In the genomic region with DNA sequence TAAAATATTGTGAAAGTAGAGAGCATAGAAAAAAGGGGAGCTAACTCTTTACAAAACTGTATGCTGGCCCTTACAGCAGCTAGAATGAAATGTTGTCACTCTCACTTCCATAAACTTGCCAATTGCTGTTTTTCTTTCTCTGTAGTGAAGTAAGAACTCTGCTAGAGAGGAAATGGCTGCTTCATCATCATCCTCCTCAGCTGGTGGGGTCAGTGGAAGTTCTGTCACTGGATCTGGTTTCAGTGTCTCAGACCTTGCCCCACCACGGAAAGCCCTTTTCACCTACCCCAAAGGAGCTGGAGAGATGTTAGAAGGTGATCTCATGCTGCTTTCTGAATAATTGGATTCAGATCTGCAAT, we compare ENCODE assay signal across 13 cellular contexts. TPM values are rescaled to one million over a fixed set of nuclear protein-coding genes. Genes with fewer than 3 reads are reported as not detected.
A peak's percentile ranks its signal among the peaks of the same experiment; 100 is the strongest.
DNase-seq lines count a peak whose midpoint lies in the region; ATAC-seq, FAIRE-seq and TF ChIP-seq lines count a peak whose summit lies in the region.
"Had no signal": no experiment of that assay in that cellular context is flagged by ENCODE, and none has a peak within 500 bp of the region (broad histone marks: within the 10 kb centered on the region; RNA-seq: fewer than 3 reads in every experiment).

No MANE protein-coding gene starts in this region.

- TF ChIP-seq CTCF in ascending aorta (IDR thresholded peaks at IDR 0.05) (no peak), tibial artery (IDR thresholded peaks at IDR 0.05) (no peak)

- intact Hi-C loops in ascending aorta (cut with DNase I): loop anchor here (2.0 kb wide), 1 partner anchor 267 kb away; no protein-coding TSS in a partner anchor
- intact Hi-C loops in tibial artery (cut with DNase I; ENCODE audit: low total_unique reads): no loop called here

- H3K9me3 Mint-ChIP-seq in activated T-cell treated with anti-CD3 and anti-CD28 coated beads, Interleukin-2, amount 50 U/mL, for 4 hours: no peaks in the 10 kb centered on the region
- no peaks in the 10 kb centered on the region for H3K9me3 Mint-ChIP-seq in memory B cell

- H3K36me3 ChIP-seq in ascending aorta (peaks cover 8 to 41% of the 10 kb centered on the region in 2 donors), tibial artery (peaks cover 23 to 36% (median 31%) of the 10 kb centered on the region in 3 donors)

- no peak for FAIRE-seq in frontal cortex (lab: Jason Lieb, UNC)
- FAIRE-seq: small intestine had no signal

- no peak overlapping the region for H3K4me3 ChIP-seq in ascending aorta
- no peak overlapping the region for H3K4me3 ChIP-seq in tibial artery

- no peak for DNase-seq in activated T-cell treated with anti-CD3 and anti-CD28 coated beads, Interleukin-2, amount 50 U/mL, for 4 hours
- DNase-seq in activated T-cell treated with anti-CD3 and anti-CD28 coated beads for 4 hours: no peak
- peak in 1 of 2 donors; percentile 74 for DNase-seq in ascending aorta (ENCODE audit: low spot score in 2 of 2)
- no peak for DNase-seq in memory B cell (ENCODE audit: low spot score in 2 of 2)
- DNase-seq in tibial artery: peak; percentile 51 to 70
- DNase-seq in frontal cortex (ENCODE audit: low spot score in 2 of 2): no peak
- DNase-seq in NCI-H2029 (lab: John Stamatoyannopoulos, UW): no peak
- DNase-seq: activated CD8-positive, alpha-beta memory T cell treated with anti-CD3 and anti-CD28 coated beads, Interleukin-2, amount 50 U/mL, for 48 hours; BE2C; foreskin keratinocyte; NCI-H446; small intestine had no signal

- H3K36me3 Mint-ChIP-seq in activated T-cell treated with anti-CD3 and anti-CD28 coated beads, Interleukin-2, amount 50 U/mL, for 4 hours (ENCODE audit: insufficient read depth): peaks cover 19% of the 10 kb centered on the region
- H3K36me3 Mint-ChIP-seq in memory B cell: peaks cover 1% of the 10 kb centered on the region

- H3K4me1 Mint-ChIP-seq in activated T-cell treated with anti-CD3 and anti-CD28 coated beads, Interleukin-2, amount 50 U/mL, for 4 hours (ENCODE audit: low read depth): peaks cover 53% of the 10 kb centered on the region
- H3K4me1 Mint-ChIP-seq in memory B cell: peaks cover 29% of the 10 kb centered on the region

- H3K4me1 ChIP-seq in ascending aorta (peaks cover 0 to 42% of the 10 kb centered on the region in 2 donors), tibial artery (peaks cover 0 to 88% (median 36%) of the 10 kb centered on the region in 4 donors)

- peak overlapping the region; percentile 77 for H3K27ac Mint-ChIP-seq in memory B cell

- H3K27ac ChIP-seq in ascending aorta (peak overlapping the region; percentile 63 to 85), tibial artery (peak overlapping the region; percentile 79 to 92)
- H3K27ac ChIP-seq: foreskin keratinocyte had no signal

- H3K9me3 ChIP-seq in ascending aorta: no peaks in the 10 kb centered on the region
- no peaks in the 10 kb centered on the region for H3K9me3 ChIP-seq in tibial artery
- H3K9me3 ChIP-seq: BE2C had no signal

- H3K27me3 ChIP-seq in ascending aorta: no peaks in the 10 kb centered on the region
- no peaks in the 10 kb centered on the region for H3K27me3 ChIP-seq in tibial artery
- H3K27me3 ChIP-seq: BE2C, foreskin keratinocyte had no signal

- no peaks in the 10 kb centered on the region for H3K27me3 Mint-ChIP-seq in activated T-cell treated with anti-CD3 and anti-CD28 coated beads, Interleukin-2, amount 50 U/mL, for 4 hours (ENCODE audit: low read depth)
- H3K27me3 Mint-ChIP-seq in memory B cell: no peaks in the 10 kb centered on the region

- ATAC-seq in activated T-cell treated with anti-CD3 and anti-CD28 coated beads, Interleukin-2, amount 50 U/mL, for 4 hours: peak; percentile 38 to 63
- peak; percentile 43 for ATAC-seq in memory B cell (ENCODE audit: low read depth)
- no peak for ATAC-seq in GM18517 (IDR thresholded peaks at IDR 0.05; ENCODE audit: unreplicated experiment)
- ATAC-seq: foreskin keratinocyte had no signal

- H3K4me3 Mint-ChIP-seq in activated T-cell treated with anti-CD3 and anti-CD28 coated beads, Interleukin-2, amount 50 U/mL, for 4 hours: peak overlapping the region; percentile 44
- H3K4me3 Mint-ChIP-seq in memory B cell: no peak overlapping the region

RNA-seq across cellular contexts. Expression of gene ASCC1, which starts 7.6 kb away (rescaled TPM):
- total RNA-seq in activated T-cell treated with anti-CD3 and anti-CD28 coated beads, Interleukin-2, amount 50 U/mL, for 4 hours: 10 to 100 TPM; 33.8 to 37.0 (median 34.3) TPM
- total RNA-seq in ascending aorta (5.5 TPM), frontal cortex (25.7 TPM)

RNA-seq across cellular contexts. Expression of gene ANAPC16, which starts 7.9 kb away (rescaled TPM):
- 10 to 100 TPM; 83.5 to 86.9 (median 84.3) TPM for total RNA-seq in activated T-cell treated with anti-CD3 and anti-CD28 coated beads, Interleukin-2, amount 50 U/mL, for 4 hours
- total RNA-seq in ascending aorta (22.8 TPM), frontal cortex (26.1 TPM)

RNA-seq across cellular contexts. Expression of gene DDIT4, which starts 50.0 kb away (rescaled TPM):
- total RNA-seq in activated T-cell treated with anti-CD3 and anti-CD28 coated beads, Interleukin-2, amount 50 U/mL, for 4 hours: 100 to 1,000 TPM; 240 to 268 (median 263) TPM
- total RNA-seq in ascending aorta (394 TPM), frontal cortex (26.5 TPM)

Comparison
In these comparisons a context has a peak if more than half of its experiments do, and no peak if none do; other contexts are left out.
1. DNase-seq: peak in tibial artery (2 of 2); none in activated T-cell treated with anti-CD3 and anti-CD28 coated beads, Interleukin-2, amount 50 U/mL, for 4 hours (single experiment), activated T-cell treated with anti-CD3 and anti-CD28 coated beads for 4 hours (single experiment), memory B cell (0 of 2), frontal cortex (0 of 2) and NCI-H2029 (single experiment).